In genomic region chr10:101097881-101098280, GRCh38 we compare ENCODE assay signal across 23 cellular contexts. TPM values are rescaled to one million over a fixed set of nuclear protein-coding genes. Genes with fewer than 3 reads are reported as not detected.
"Had no signal": no experiment of that assay in that cellular context is flagged by ENCODE, and none has a peak within 500 bp of the region (broad histone marks: within the 10 kb centered on the region; RNA-seq: fewer than 3 reads in every experiment).

No MANE protein-coding gene starts in this region.

- H3K9me2 ChIP-seq: SK-N-SH had no signal

- H3K9me3 ChIP-seq: SK-N-SH had no signal

- FAIRE-seq: K562 had no signal

- DNase-seq: Kasumi-1, MM.1S, NCI-H1092 treated with DMSO at 0.1 percent for 48 hours, NCI-H1436, NCI-H187, NCI-H2029, NCI-H2081 treated with DMSO at 0.1 percent for 48 hours, NCI-H2171, NCI-H226, NCI-H446, NCI-H510A, NCI-H524 treated with DMSO at 0.1 percent for 48 hours, NCI-H774, SHP77, SK-N-SH had no signal

- H3K4me2 ChIP-seq: KMS-11, SK-N-SH had no signal

- H3K9ac ChIP-seq: KMS-11, SK-N-SH had no signal

- ATAC-seq: K562, Panc1 had no signal

- H3K4me3 ChIP-seq: K562 had no signal

- H3K27ac ChIP-seq: KMS-11, RWPE1 had no signal

RNA-seq across cellular contexts. Expression of gene TLX1, which starts 33.2 kb away (rescaled TPM):
- total RNA-seq: HT1080, M059J, SK-MEL-5 had no signal
- polyA plus RNA-seq: IgD-negative memory B cell, SK-N-SH had no signal

RNA-seq across cellular contexts. Expression of gene KAZALD1, which starts 36.1 kb away (rescaled TPM):
- polyA plus RNA-seq: IgD-negative memory B cell had no signal
